In genomic region chr1:117112063-117112462, GRCh38 we compare ENCODE assay signal across 19 cellular contexts. TPM values are rescaled to one million over a fixed set of nuclear protein-coding genes. Genes with fewer than 3 reads are reported as not detected.
DNase-seq lines count a peak whose midpoint lies in the region; ATAC-seq and TF ChIP-seq lines count a peak whose summit lies in the region.
"Had no signal": no experiment of that assay in that cellular context is flagged by ENCODE, and none has a peak within 500 bp of the region (broad histone marks: within the 10 kb centered on the region; RNA-seq: fewer than 3 reads in every experiment).

No MANE protein-coding gene starts in this region.

- H3K4me2 ChIP-seq in GM23338 = peak overlapping the region; percentile 59

- H3K4me1 ChIP-seq in GM23338 (ENCODE audit: insufficient read depth) = peaks cover 7% of the 10 kb centered on the region
- H3K4me1 ChIP-seq: Caco-2 had no signal

- 0 out of 2 replicates have a peak, but pooled peaks cover 3% of the 10 kb centered on the region for H3F3A ChIP-seq in GM23338 (replicated peaks; ENCODE audit: low read depth)

- H3K4me1 Mint-ChIP-seq in GM23338 (peaks cover 10% of the 10 kb centered on the region), nephron progenitor cell (peaks cover 6% of the 10 kb centered on the region)

- H3K4me3 Mint-ChIP-seq in GM23338 (no peak overlapping the region; the same call in 2 of the 3 replicates), nephron progenitor cell (no peak overlapping the region)
- H3K4me3 Mint-ChIP-seq: CD4-positive, alpha-beta T cell had no signal

- H3K27ac ChIP-seq in GM23338 (ENCODE audit: low read depth) (no peak overlapping the region), dorsolateral prefrontal cortex (peak overlapping the region in 32 of 59 donors; percentile 0 to 82 (median 65))
- H3K27ac ChIP-seq: GM23248 had no signal

- no peaks in the 10 kb centered on the region for H4K20me1 ChIP-seq in GM23338 (replicated peaks; ENCODE audit: insufficient read depth)

- H3K27ac Mint-ChIP-seq in GM23338 (peak overlapping the region; percentile 55; the same call in 1 of the 2 replicates), nephron progenitor cell (peak overlapping the region; percentile 97)
- H3K27ac Mint-ChIP-seq: CD4-positive, alpha-beta T cell had no signal

- H3K27me3 ChIP-seq in GM23338 (ENCODE audit: insufficient read depth) = no peaks in the 10 kb centered on the region
- H3K27me3 ChIP-seq in dorsolateral prefrontal cortex = no peaks in the 10 kb centered on the region

- H3K36me3 Mint-ChIP-seq in GM23338 (ENCODE audit: low read depth) (peaks cover 66% of the 10 kb centered on the region), nephron progenitor cell (ENCODE audit: low read depth) (peaks cover 82% of the 10 kb centered on the region)

- TF ChIP-seq CTCF in GM23338 (conservative IDR thresholded peaks at IDR 0.05; ENCODE audit: low read depth in 2 of 2) (no peak), dorsolateral prefrontal cortex (IDR thresholded peaks at IDR 0.05 in 54 of 56, conservative IDR thresholded peaks at IDR 0.05 in 2 of 56; ENCODE audit: low read depth in 1 of 56, partially characterized antibody in 56 of 56) (no peak), nephron progenitor cell (IDR thresholded peaks at IDR 0.05) (no peak)

- H3K9me3 Mint-ChIP-seq in GM23338 = no peaks in the 10 kb centered on the region
- no peaks in the 10 kb centered on the region for H3K9me3 Mint-ChIP-seq in nephron progenitor cell
- H3K9me3 Mint-ChIP-seq: CD4-positive, alpha-beta T cell had no signal

- DNase-seq in GM23338 (ENCODE audit: low spot score) (no peak), NCI-H2107 treated with DMSO at 0.1 percent for 48 hours (lab: John Stamatoyannopoulos, UW; ENCODE audit: unreplicated experiment) (peak; percentile 85), dorsolateral prefrontal cortex (no peak), nephron progenitor cell (no peak), NCI-H748 (lab: John Stamatoyannopoulos, UW; ENCODE audit: unreplicated experiment) (no peak), NK-92 (lab: John Stamatoyannopoulos, UW; ENCODE audit: unreplicated experiment) (no peak), HUDEP-2 (lab: John Stamatoyannopoulos, UW; ENCODE audit: unreplicated experiment in 76 of 76) (no peak), activated gamma-delta T cell treated with Interleukin-2 at 50 U/mL for 16 hours (no peak)
- DNase-seq: Caco-2; CD4-positive, alpha-beta T cell; GF-D8; GM23248; KBM-7; NCI-H1105; NCI-H1930; NCI-H510A; NCI-H774; RPMI8226 had no signal

- no peaks in the 10 kb centered on the region for H3K9me2 ChIP-seq in GM23338 (ENCODE audit: insufficient read depth)

- H3K4me3 ChIP-seq in GM23338 (no peak overlapping the region), dorsolateral prefrontal cortex (no peak overlapping the region)
- H3K4me3 ChIP-seq: GM23248 had no signal

- H3K27me3 Mint-ChIP-seq in GM23338 (ENCODE audit: insufficient read depth, low read depth, poor library complexity) (peaks cover 12% of the 10 kb centered on the region), nephron progenitor cell (ENCODE audit: low read depth, poor library complexity) (no peaks in the 10 kb centered on the region)

- H3K79me2 ChIP-seq in GM23338 (replicated peaks; ENCODE audit: insufficient read depth) = no peaks in the 10 kb centered on the region

- intact Hi-C loops in dorsolateral prefrontal cortex (cut with DNase I) = no loop called here

- no peak overlapping the region for H2AFZ ChIP-seq in GM23338
- H2AFZ ChIP-seq: GM23248 had no signal

- peak; percentile 15; the same call in 1 of the 3 replicates for ATAC-seq in GM23338
- ATAC-seq: HepG2 had no signal

- peaks cover 27% of the 10 kb centered on the region for H3K36me3 ChIP-seq in GM23338 (ENCODE audit: insufficient read depth)

TF ChIP-seq in GM23338, 12 proteins besides CTCF, POLR2A, EP300 and RAD21 (continues in another document):
- TF ChIP-seq EZH2phosphoT487 (IDR thresholded peaks at IDR 0.05; ENCODE audit: unreplicated experiment) (no peak), EZH2 (IDR thresholded peaks at IDR 0.05; ENCODE audit: low read depth, unreplicated experiment) (no peak), CREB1 (CRISPR knock-in tag; IDR thresholded peaks at IDR 0.05; ENCODE audit: low read depth) (no peak), ZNF114 (CRISPR knock-in tag; IDR thresholded peaks at IDR 0.05) (no peak), POLR2AphosphoS5 (IDR thresholded peaks at IDR 0.05; ENCODE audit: low read depth) (no peak), ETS1 (IDR thresholded peaks at IDR 0.05) (no peak), NANOG (IDR thresholded peaks at IDR 0.05; ENCODE audit: borderline replicate concordance) (no peak), STAT1 (IDR thresholded peaks at IDR 0.05; ENCODE audit: unreplicated experiment) (no peak), JUNB (IDR thresholded peaks at IDR 0.05; ENCODE audit: unreplicated experiment) (no peak), REST (IDR thresholded peaks at IDR 0.05; ENCODE audit: unreplicated experiment) (no peak), ZNF331 (CRISPR knock-in tag; IDR thresholded peaks at IDR 0.05; ENCODE audit: low read depth) (no peak)

RNA-seq across cellular contexts. Expression of gene TRIM45, which starts 9.5 kb away (rescaled TPM):
- 11.6 and 15.0 TPM in 2 replicates for total RNA-seq in GM23338 (2014; rRNA removed; shearing (Covaris generic))
- 7.9 and 8.8 TPM in 2 replicates for polyA plus RNA-seq in GM23338 (2016; fragmentation: Nextera tagmentation; extraction: Ambion mirVana)
- total RNA-seq in dorsolateral prefrontal cortex = 10 to 100 TPM in 18 of 120 experiments, 1 to 10 TPM in 102; 2.8 to 18.7 (median 7.3) TPM

RNA-seq across cellular contexts. Expression of gene TTF2, which starts 51.9 kb away (rescaled TPM):
- total RNA-seq in GM23338 (2014; rRNA removed; shearing (Covaris generic)) = 57.5 and 85.4 TPM in 2 replicates
- polyA plus RNA-seq in GM23338 (2016; fragmentation: Nextera tagmentation; extraction: Ambion mirVana) = 81.1 and 84.7 TPM in 2 replicates
- 10 to 100 TPM in 97 of 120 experiments, 1 to 10 TPM in 23; 6.5 to 31.5 (median 14.0) TPM for total RNA-seq in dorsolateral prefrontal cortex
